Comparison of ENCODE assay signal across 8 cellular contexts in genomic region chr1:155974208-155975165, GRCh38. TPM values are rescaled to one million over a fixed set of nuclear protein-coding genes. Genes with fewer than 3 reads are reported as not detected.
DNase-seq lines count a peak whose midpoint lies in the region; ATAC-seq and TF ChIP-seq lines count a peak whose summit lies in the region.

No MANE protein-coding gene starts in this region.

- no peak overlapping the region for H3K9ac ChIP-seq in SK-N-MC (ENCODE audit: insufficient read length)

- peaks cover 50% of the 10 kb centered on the region for H3K36me3 ChIP-seq in SK-N-MC (ENCODE audit: insufficient read depth, low read length)

- no peak for ATAC-seq in GM21619 (IDR thresholded peaks at IDR 0.05; ENCODE audit: unreplicated experiment)

- no peaks in the 10 kb centered on the region for H3K9me3 ChIP-seq in SK-N-MC (ENCODE audit: low read depth, low read length)

- H3K4me3 ChIP-seq in SK-N-MC, result peak overlapping the region; percentile 93
- H3K4me3 ChIP-seq in fibroblast of the aortic adventitia (ENCODE audit: low read depth, low read length), result peak overlapping the region; percentile 97
- peak overlapping the region; percentile 69 for H3K4me3 ChIP-seq in skeletal muscle cell (ENCODE audit: low read depth, low read length)

- TF ChIP-seq CTCF in fibroblast of the aortic adventitia (IDR thresholded peaks at IDR 0.05; ENCODE audit: insufficient read depth, low read length), result no peak

- peak in 2 of 3 experiments; percentile 23 to 77 for DNase-seq in NCI-H1417 (lab: John Stamatoyannopoulos, UW)
- no peak for DNase-seq in NCI-H1417 treated with DMSO at 0.1 percent for 48 hours (lab: John Stamatoyannopoulos, UW)
- no peak for DNase-seq in SK-N-MC (ENCODE audit: low read depth, low spot score)
- no peak for DNase-seq in fibroblast of the aortic adventitia (ENCODE audit: low read depth)
- DNase-seq in skeletal muscle cell (ENCODE audit: low read depth), result no peak
- DNase-seq in SW 1271 (lab: John Stamatoyannopoulos, UW), result no peak
- DNase-seq in NCI-H187 treated with DMSO at 0.1 percent for 48 hours (lab: John Stamatoyannopoulos, UW), result no peak

- H3K27ac ChIP-seq in SK-N-MC, result 0 out of 2 replicates have a peak overlapping the region, but pooled peaks have one; percentile 7

RNA-seq across cellular contexts. Expression of gene ARHGEF2, which starts 3.9 kb away (rescaled TPM):
- total RNA-seq in fibroblast of the aortic adventitia (ENCODE audit: low replicate concordance), result 116 and 161 TPM in 2 replicates

RNA-seq across cellular contexts. Expression of gene RXFP4, which starts 33.0 kb away (rescaled TPM):
- 0.09 TPM in 1 of 2 replicates, not detected in the other for total RNA-seq in fibroblast of the aortic adventitia (ENCODE audit: low replicate concordance)

RNA-seq across cellular contexts. Expression of gene KHDC4, which starts 40.3 kb away (rescaled TPM):
- total RNA-seq in fibroblast of the aortic adventitia (ENCODE audit: low replicate concordance), result 11.3 and 31.0 TPM in 2 replicates

RNA-seq across cellular contexts. Expression of gene SSR2, which starts 46.3 kb away (rescaled TPM):
- 339 and 472 TPM in 2 replicates for total RNA-seq in fibroblast of the aortic adventitia (ENCODE audit: low replicate concordance)

Comparison
In these comparisons a context has a peak if more than half of its experiments do, and no peak if none do; other contexts are left out.
1. DNase-seq: peak in NCI-H1417 (2 of 3); none in NCI-H1417 treated with DMSO at 0.1 percent for 48 hours (single experiment), SK-N-MC (single experiment), fibroblast of the aortic adventitia (single experiment), skeletal muscle cell (single experiment), SW 1271 (0 of 2) and NCI-H187 treated with DMSO at 0.1 percent for 48 hours (single experiment).
2. Peak in every context shown above with its lines, with median percentiles within 50 percentile points of each other: H3K4me3 ChIP-seq.